23 cellular contexts compared by ENCODE assay signal in the genomic region with DNA sequence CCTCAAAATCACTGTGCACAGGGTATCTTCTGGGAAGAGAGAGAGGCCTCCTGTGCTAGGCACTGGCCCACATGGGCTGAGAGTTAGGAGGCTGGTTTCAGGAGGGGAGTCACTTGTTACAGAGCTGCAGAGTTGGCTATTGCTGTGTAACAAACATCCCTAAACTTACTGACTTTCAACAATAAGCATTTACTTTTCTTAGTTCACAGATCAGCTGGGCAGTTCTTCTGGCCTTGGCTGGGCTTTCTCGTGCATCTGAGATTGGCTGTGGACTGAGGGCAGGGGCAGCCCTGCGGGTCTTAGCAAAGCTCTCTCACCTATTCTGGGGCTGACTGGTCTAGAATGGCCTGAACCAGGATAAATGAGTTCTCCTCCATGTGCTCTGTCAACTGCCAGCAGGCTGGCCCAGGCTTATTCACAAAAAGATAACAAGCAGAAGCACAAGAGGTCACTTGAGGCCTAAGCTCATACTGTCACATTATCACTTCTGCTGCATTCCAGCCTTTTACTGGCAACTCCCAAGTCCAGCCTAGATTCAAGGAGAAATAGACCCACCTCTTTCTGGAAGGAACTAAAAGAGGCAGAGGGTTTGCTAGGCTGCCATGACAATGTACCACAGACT.
"Had no signal": no experiment of that assay in that cellular context is flagged by ENCODE, and none has a peak within 500 bp of the region (broad histone marks: within the 10 kb centered on the region; RNA-seq: fewer than 3 reads in every experiment).

No MANE protein-coding gene starts in this region.

- H3K4me1 ChIP-seq: psoas muscle had no signal

- H3K27ac ChIP-seq: dorsolateral prefrontal cortex, neural progenitor cell, psoas muscle, stomach, tibial artery had no signal

- H3K4me3 ChIP-seq: dorsolateral prefrontal cortex, lung, mucosa of descending colon, neural progenitor cell, psoas muscle, smooth muscle cell, stomach, tibial artery had no signal

- H3K4me2 ChIP-seq: neural progenitor cell, smooth muscle cell had no signal

- H2AFZ ChIP-seq: neural progenitor cell had no signal

- ATAC-seq: left colon, mucosa of descending colon, psoas muscle, sciatic nerve had no signal

- H3K9ac ChIP-seq: neural progenitor cell had no signal

- H3K36me3 ChIP-seq: neural progenitor cell, stomach, tibial artery had no signal

- H3K9me3 ChIP-seq: mucosa of descending colon, psoas muscle, stomach, tibial artery had no signal

- FAIRE-seq: frontal cortex, islet of Langerhans had no signal

- DNase-seq: cerebellar nuclear complex; dorsolateral prefrontal cortex; effector CD4-positive, alpha-beta T cell; head of caudate nucleus; hippocampal formation; left colon; mucosa of descending colon; naive B cell; nucleus accumbens; psoas muscle; stimulated activated CD4-positive, alpha-beta T cell treated with anti-CD3 and anti-CD28 coated beads, Interleukin-12 subunit alpha, Interleukin-12 subunit beta, amount 100 ng/mL, for 4 hours; stimulated activated CD4-positive, alpha-beta T cell treated with anti-CD3 and anti-CD28 coated beads, Interleukin-1b, Interleukin-23, amount 100 ng/mL, for 48 hours; stimulated activated CD4-positive, alpha-beta T cell treated with anti-CD3 and anti-CD28 coated beads, Interleukin-4, amount 100 ng/mL, for 1 hour; stimulated activated CD8-positive, alpha-beta memory T cell treated with anti-CD3 and anti-CD28 coated beads, Interleukin-4, amount 100 ng/mL, for 48 hours; stimulated activated naive CD4-positive, alpha-beta T cell; stomach; tibial artery had no signal
